Comparison of ENCODE assay signal across 16 cellular contexts in the genomic region with DNA sequence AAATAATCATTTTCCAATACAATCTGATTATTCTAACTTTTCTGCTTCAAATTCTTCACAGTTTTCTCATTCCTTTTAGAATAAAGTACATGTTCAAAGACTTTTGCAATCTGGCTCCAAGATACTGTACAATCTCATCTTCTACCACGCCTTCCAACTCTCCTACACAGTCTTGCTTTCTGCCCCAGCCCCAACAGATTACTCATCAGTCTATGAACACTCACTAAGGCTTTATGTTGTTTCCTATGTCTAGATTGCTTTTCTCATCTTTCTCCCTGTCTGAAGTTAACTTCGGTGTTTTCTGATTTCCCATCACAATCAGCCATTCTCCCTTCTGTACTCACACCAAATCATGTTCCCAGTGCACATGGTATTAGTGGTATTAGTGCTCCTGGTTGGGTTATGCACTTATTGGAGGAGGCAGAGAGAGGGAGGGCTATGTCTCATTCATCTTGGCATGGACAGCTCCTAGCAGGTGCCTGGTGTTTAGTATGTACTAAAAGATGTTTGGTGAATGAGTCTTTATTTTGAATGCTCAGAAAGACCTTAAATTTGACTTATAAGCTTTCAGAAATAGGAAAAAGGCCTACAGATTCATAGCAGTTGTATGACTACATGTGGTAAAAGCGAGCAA. TPM values are rescaled to one million over a fixed set of nuclear protein-coding genes. Genes with fewer than 3 reads are reported as not detected.
A peak's percentile ranks its signal among the peaks of the same experiment; 100 is the strongest.
DNase-seq lines count a peak whose midpoint lies in the region; ATAC-seq, FAIRE-seq and TF ChIP-seq lines count a peak whose summit lies in the region.
"Had no signal": no experiment of that assay in that cellular context is flagged by ENCODE, and none has a peak within 500 bp of the region (broad histone marks: within the 10 kb centered on the region; RNA-seq: fewer than 3 reads in every experiment).

No MANE protein-coding gene starts in this region.

- H2AFZ ChIP-seq in keratinocyte (ENCODE audit: control insufficient read depth, low read length), result no peak overlapping the region
- no peak overlapping the region for H2AFZ ChIP-seq in smooth muscle cell (ENCODE audit: low read depth)

- H3K4me3 ChIP-seq in MG63 (no peak overlapping the region), keratinocyte (ENCODE audit: control insufficient read depth in 2 of 3, extremely low read depth in 1 of 3, insufficient read depth in 2 of 3, low read depth in 1 of 3, low read length in 3 of 3) (no peak overlapping the region), smooth muscle cell (no peak overlapping the region), tibial artery (no peak overlapping the region)
- H3K4me3 ChIP-seq: coronary artery, right atrium auricular region had no signal

- no peaks in the 10 kb centered on the region for H3K27me3 Mint-ChIP-seq in brain
- H3K27me3 Mint-ChIP-seq: activated CD8-positive, alpha-beta memory T cell treated with anti-CD3 and anti-CD28 coated beads, Interleukin-2, amount 10 ng/mL, durations not matched to agents 7 days and 5 days; activated naive CD4-positive, alpha-beta T cell treated with anti-CD3 and anti-CD28 coated beads, Interleukin-2, amount 50 U/mL, for 24 hours; stimulated activated naive CD8-positive, alpha-beta T cell treated with anti-CD3 and anti-CD28 coated beads, Interleukin-15, Interleukin-2, amounts not matched to agents 100 ng/mL and 50 ng/mL, for 24 hours had no signal

- peak overlapping the region; percentile 17 for H3K27ac ChIP-seq in keratinocyte (ENCODE audit: control insufficient read depth, insufficient read depth, low read length)
- H3K27ac ChIP-seq in smooth muscle cell (ENCODE audit: low read depth), result peak overlapping the region; percentile 60
- H3K27ac ChIP-seq in tibial artery, result no peak overlapping the region
- H3K27ac ChIP-seq: coronary artery, right atrium auricular region had no signal

- H3K36me3 Mint-ChIP-seq in brain, result no peaks in the 10 kb centered on the region
- H3K36me3 Mint-ChIP-seq: activated CD8-positive, alpha-beta memory T cell treated with anti-CD3 and anti-CD28 coated beads, Interleukin-2, amount 10 ng/mL, durations not matched to agents 7 days and 5 days; activated naive CD4-positive, alpha-beta T cell treated with anti-CD3 and anti-CD28 coated beads, Interleukin-2, amount 50 U/mL, for 24 hours; WTC11 had no signal

- peak; percentile 17 for FAIRE-seq in keratinocyte (lab: Jason Lieb, UNC)
- FAIRE-seq: H1 had no signal

- no peaks in the 10 kb centered on the region for H3K79me2 ChIP-seq in keratinocyte (ENCODE audit: control insufficient read depth, insufficient read depth, low read length)
- no peaks in the 10 kb centered on the region for H3K79me2 ChIP-seq in smooth muscle cell (ENCODE audit: low read depth)

- peak; percentile 39 for DNase-seq in MG63
- DNase-seq in keratinocyte (ENCODE audit: low read depth, low spot score), result no peak
- no peak for DNase-seq in smooth muscle cell (lab: John Stamatoyannopoulos, UW; ENCODE audit: unreplicated experiment)
- no peak for DNase-seq in tibial artery
- DNase-seq: activated CD8-positive, alpha-beta memory T cell treated with anti-CD3 and anti-CD28 coated beads, Interleukin-2, amount 10 ng/mL, durations not matched to agents 7 days and 5 days; C1 segment of cervical spinal cord had no signal

- H4K20me1 ChIP-seq in keratinocyte (ENCODE audit: control insufficient read depth, extremely low read depth, insufficient read depth, low read length) (no peaks in the 10 kb centered on the region), smooth muscle cell (ENCODE audit: low read depth) (no peaks in the 10 kb centered on the region)

- ATAC-seq in HG02840 (IDR thresholded peaks at IDR 0.05; ENCODE audit: low FRiP score, unreplicated experiment) (no peak), HG03521 (IDR thresholded peaks at IDR 0.05; ENCODE audit: unreplicated experiment) (no peak), HG02759 (IDR thresholded peaks at IDR 0.05; ENCODE audit: unreplicated experiment) (no peak)
- ATAC-seq: activated CD8-positive, alpha-beta memory T cell treated with anti-CD3 and anti-CD28 coated beads, Interleukin-2, amount 10 ng/mL, durations not matched to agents 7 days and 5 days; WTC11 had no signal

- intact Hi-C loops in tibial artery (cut with DNase I; ENCODE audit: low total_unique reads), result no loop called here

- H3K27me3 ChIP-seq in MG63 (no peaks in the 10 kb centered on the region), keratinocyte (ENCODE audit: control insufficient read depth, extremely low read depth, insufficient read depth, low read length) (no peaks in the 10 kb centered on the region), smooth muscle cell (ENCODE audit: low read depth) (no peaks in the 10 kb centered on the region), tibial artery (no peaks in the 10 kb centered on the region)
- H3K27me3 ChIP-seq: right atrium auricular region had no signal

- H3K9me1 ChIP-seq in keratinocyte (ENCODE audit: control insufficient read depth, extremely low read depth, insufficient read depth, low read length), result no peaks in the 10 kb centered on the region

- H3K27ac Mint-ChIP-seq in brain, result peak overlapping the region in 3 of 5 experiments; percentile 7 to 94 (median 22)
- H3K27ac Mint-ChIP-seq: activated CD8-positive, alpha-beta memory T cell treated with anti-CD3 and anti-CD28 coated beads, Interleukin-2, amount 10 ng/mL, durations not matched to agents 7 days and 5 days; activated naive CD4-positive, alpha-beta T cell treated with anti-CD3 and anti-CD28 coated beads, Interleukin-2, amount 50 U/mL, for 24 hours; stimulated activated naive CD8-positive, alpha-beta T cell treated with anti-CD3 and anti-CD28 coated beads, Interleukin-15, Interleukin-2, amounts not matched to agents 100 ng/mL and 50 ng/mL, for 24 hours had no signal

- no peak overlapping the region for H3K4me3 Mint-ChIP-seq in brain
- H3K4me3 Mint-ChIP-seq: activated CD8-positive, alpha-beta memory T cell treated with anti-CD3 and anti-CD28 coated beads, Interleukin-2, amount 10 ng/mL, durations not matched to agents 7 days and 5 days; activated naive CD4-positive, alpha-beta T cell treated with anti-CD3 and anti-CD28 coated beads, Interleukin-2, amount 50 U/mL, for 24 hours; stimulated activated naive CD8-positive, alpha-beta T cell treated with anti-CD3 and anti-CD28 coated beads, Interleukin-15, Interleukin-2, amounts not matched to agents 100 ng/mL and 50 ng/mL, for 24 hours; WTC11 had no signal

- H3F3A ChIP-seq in smooth muscle cell (ENCODE audit: low read depth), result peaks cover 4% of the 10 kb centered on the region

- H3K4me2 ChIP-seq in keratinocyte (ENCODE audit: control insufficient read depth, extremely low read depth, insufficient read depth, low read depth, low read length) (peak overlapping the region; percentile 12), smooth muscle cell (peak overlapping the region; percentile 37)

- peaks cover 30% of the 10 kb centered on the region for H3K4me1 Mint-ChIP-seq in brain
- H3K4me1 Mint-ChIP-seq: activated CD8-positive, alpha-beta memory T cell treated with anti-CD3 and anti-CD28 coated beads, Interleukin-2, amount 10 ng/mL, durations not matched to agents 7 days and 5 days; activated naive CD4-positive, alpha-beta T cell treated with anti-CD3 and anti-CD28 coated beads, Interleukin-2, amount 50 U/mL, for 24 hours had no signal

- peaks cover 8% of the 10 kb centered on the region for H3K4me1 ChIP-seq in keratinocyte (ENCODE audit: control insufficient read depth, extremely low read depth, insufficient read depth, low read length)
- H3K4me1 ChIP-seq in smooth muscle cell (ENCODE audit: low read depth), result peaks cover 7% of the 10 kb centered on the region
- no peaks in the 10 kb centered on the region for H3K4me1 ChIP-seq in tibial artery
- H3K4me1 ChIP-seq: right atrium auricular region had no signal

- WGBS in smooth muscle cell (ENCODE audit: low lambda C conversion rate), result 34% methylated on average over 3 of the region's 3 CpGs

- H3K9me3 Mint-ChIP-seq in brain, result peaks cover 0 to 2% (median 0%) of the 10 kb centered on the region in 5 experiments
- H3K9me3 Mint-ChIP-seq: activated naive CD4-positive, alpha-beta T cell treated with anti-CD3 and anti-CD28 coated beads, Interleukin-2, amount 50 U/mL, for 24 hours; stimulated activated naive CD8-positive, alpha-beta T cell treated with anti-CD3 and anti-CD28 coated beads, Interleukin-15, Interleukin-2, amounts not matched to agents 100 ng/mL and 50 ng/mL, for 24 hours had no signal

- TF ChIP-seq CTCF in brain (conservative IDR thresholded peaks at IDR 0.05) (no peak), keratinocyte (optimal IDR thresholded peaks at IDR 0.05 in 1 of 3, IDR thresholded peaks at IDR 0.05 in 1 of 3, conservative IDR thresholded peaks at IDR 0.05 in 1 of 3; ENCODE audit: extremely low read depth in 1 of 3, insufficient read depth in 2 of 3, low read length in 3 of 3) (no peak), smooth muscle cell (IDR thresholded peaks at IDR 0.05; ENCODE audit: borderline replicate concordance, insufficient read depth, poor library complexity, severe bottlenecking) (no peak), tibial artery (IDR thresholded peaks at IDR 0.05) (no peak)

- H3K9ac ChIP-seq in keratinocyte (ENCODE audit: control insufficient read depth, extremely low read depth, insufficient read depth, low read length) (no peak overlapping the region), smooth muscle cell (ENCODE audit: low read depth) (no peak overlapping the region)

- H3K36me3 ChIP-seq in MG63 (no peaks in the 10 kb centered on the region), keratinocyte (ENCODE audit: control insufficient read depth in 2 of 2, extremely low read depth in 1 of 2, insufficient read depth in 2 of 2, low read length in 2 of 2) (no peaks in the 10 kb centered on the region), smooth muscle cell (ENCODE audit: low read depth) (no peaks in the 10 kb centered on the region), tibial artery (no peaks in the 10 kb centered on the region)
- H3K36me3 ChIP-seq: right atrium auricular region had no signal

- dilution Hi-C loops in keratinocyte (cut with MboI; ENCODE audit: extremely low pct_ligation_motif_present, low sequenced_read_pairs), result no loop called here

- H3K9me3 ChIP-seq in MG63 (no peaks in the 10 kb centered on the region), keratinocyte (ENCODE audit: control insufficient read depth, low read depth, low read length) (no peaks in the 10 kb centered on the region), smooth muscle cell (replicated peaks; ENCODE audit: low read depth) (no peaks in the 10 kb centered on the region), tibial artery (no peaks in the 10 kb centered on the region)
- H3K9me3 ChIP-seq: right atrium auricular region had no signal

RNA-seq across cellular contexts. Expression of gene ZNF608, which starts 43.9 kb away (rescaled TPM):
- total RNA-seq in MG63 (2014; rRNA removed; shearing (Covaris generic); ENCODE audit: low replicate concordance), result 4.7 and 7.5 TPM in 2 replicates
- 15.6 TPM for polyA plus RNA-seq in brain (ENCODE audit: insufficient read depth, low read depth, low replicate concordance)
- polyA plus RNA-seq in keratinocyte, result 0.87 to 1.6 TPM (median 1.1 TPM) in 3 replicates
- 1.3 TPM for polyA plus RNA-seq in keratinocyte (2011; ENCODE audit: low read depth)
- 0.84 and 0.95 TPM in 2 replicates for polyA plus RNA-seq in keratinocyte (2011; cell fraction: cytosol; rRNA removed)
- 3.2 and 4.1 TPM in 2 replicates for polyA plus RNA-seq in keratinocyte (2011; cell fraction: nucleus; rRNA removed)
- 0.89 and 1.1 TPM in 2 replicates for polyA plus RNA-seq in keratinocyte (2012; ENCODE audit: low replicate concordance)
- 2.1 to 2.8 TPM (median 2.4 TPM) in 3 replicates for polyA minus RNA-seq in keratinocyte
- 0.58 TPM for polyA minus RNA-seq in keratinocyte (2011; cell fraction: cytosol; rRNA and poly(A)+ RNA removed)
- 1.8 and 3.7 TPM in 2 replicates for polyA minus RNA-seq in keratinocyte (2011; cell fraction: nucleus; rRNA and poly(A)+ RNA removed)
- total RNA-seq in smooth muscle cell, result 33.1 and 69.5 TPM in 2 replicates
- 15.4 and 22.0 TPM in 2 replicates for polyA plus RNA-seq in smooth muscle cell
- total RNA-seq: activated CD8-positive, alpha-beta memory T cell treated with anti-CD3 and anti-CD28 coated beads, Interleukin-2, amount 10 ng/mL, durations not matched to agents 7 days and 5 days had no signal

Comparison
In these comparisons a context has a peak if more than half of its experiments do, and no peak if none do; other contexts are left out.
1. H3K27ac ChIP-seq: peak in keratinocyte (single experiment) and smooth muscle cell (single experiment); none in tibial artery (0 of 2).